In the genomic region with DNA sequence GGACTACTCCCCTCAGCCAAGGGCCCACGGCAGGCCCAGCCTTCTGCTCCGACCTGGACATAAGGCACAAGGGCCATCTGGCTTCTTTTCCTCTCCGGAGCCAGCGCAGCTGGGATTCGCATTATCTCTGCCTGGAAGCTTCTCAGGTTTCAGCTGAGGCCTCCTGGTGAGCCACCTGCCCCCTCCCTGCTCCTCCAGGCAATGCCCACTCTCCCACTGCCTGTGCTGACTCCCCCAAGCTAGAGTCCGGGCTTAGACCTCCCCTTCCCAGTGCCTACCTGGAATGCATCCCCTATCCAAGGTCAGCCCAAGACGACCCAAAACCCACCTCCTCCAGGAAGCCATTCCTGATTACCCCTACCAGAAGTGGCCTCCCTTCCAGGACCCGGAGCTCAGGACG, we compare ENCODE assay signal across 14 cellular contexts.
DNase-seq lines count a peak whose midpoint lies in the region; ATAC-seq and TF ChIP-seq lines count a peak whose summit lies in the region.
"Had no signal": no experiment of that assay in that cellular context is flagged by ENCODE, and none has a peak within 500 bp of the region (broad histone marks: within the 10 kb centered on the region; RNA-seq: fewer than 3 reads in every experiment).

No MANE protein-coding gene starts in this region.

- H3K4me1 Mint-ChIP-seq in T-helper 17 cell (peaks cover 13% of the 10 kb centered on the region), nephron progenitor cell (peaks cover 78% of the 10 kb centered on the region)

- H3K27ac Mint-ChIP-seq in T-helper 17 cell (no peak overlapping the region), nephron progenitor cell (peak overlapping the region; percentile 27)

- no peak for TF ChIP-seq CTCF in nephron progenitor cell (IDR thresholded peaks at IDR 0.05)

- no peaks in the 10 kb centered on the region for H3K9me3 ChIP-seq in T-helper 17 cell (ENCODE audit: control insufficient read depth, low read length, poor library complexity, severe bottlenecking)
- H3K9me3 ChIP-seq: heart right ventricle had no signal

- no peak for ATAC-seq in T-helper 17 cell
- no peak for ATAC-seq in HG03442 (IDR thresholded peaks at IDR 0.05; ENCODE audit: unreplicated experiment)

- DNase-seq in NCI-H1436 (lab: John Stamatoyannopoulos, UW) (peak; percentile 24), NCI-H1436 treated with DMSO at 0.1 percent for 48 hours (lab: John Stamatoyannopoulos, UW) (no peak), NCI-H2081 treated with DMSO at 0.1 percent for 48 hours (lab: John Stamatoyannopoulos, UW) (peak; percentile 12), T-helper 17 cell (no peak), nephron progenitor cell (peak; percentile 70), HT-29 (ENCODE audit: low spot score) (no peak)
- no peak for DNase-seq in activated CD4-positive, alpha-beta T cell treated with anti-CD3 and anti-CD28 coated beads, Interleukin-2, amount 50 U/mL, for 48 hours
- DNase-seq: activated naive CD4-positive, alpha-beta T cell treated with anti-CD3 and anti-CD28 coated beads, Interleukin-2, amount 50 U/mL, for 16 hours; effector CD8-positive, alpha-beta T cell; GF-D8; heart right ventricle; small intestine; stimulated activated CD8-positive, alpha-beta memory T cell treated with anti-CD3 and anti-CD28 coated beads, Interleukin-4, amount 100 ng/mL, for 48 hours had no signal

- H3K36me3 Mint-ChIP-seq in T-helper 17 cell (ENCODE audit: low read depth) (peaks cover 11% of the 10 kb centered on the region), nephron progenitor cell (ENCODE audit: low read depth) (no peaks in the 10 kb centered on the region)

- H3K4me3 Mint-ChIP-seq in T-helper 17 cell (peak overlapping the region; percentile 57), nephron progenitor cell (no peak overlapping the region)

- no peaks in the 10 kb centered on the region for H3K9me3 Mint-ChIP-seq in nephron progenitor cell

- no peaks in the 10 kb centered on the region for H3K27me3 Mint-ChIP-seq in T-helper 17 cell
- no peaks in the 10 kb centered on the region for H3K27me3 Mint-ChIP-seq in nephron progenitor cell (ENCODE audit: low read depth, poor library complexity)

Comparison
In these comparisons a context has a peak if more than half of its experiments do, and no peak if none do; other contexts are left out.
1. DNase-seq: peak in NCI-H1436 (single experiment), NCI-H2081 treated with DMSO at 0.1 percent for 48 hours (single experiment) and nephron progenitor cell (single experiment); none in NCI-H1436 treated with DMSO at 0.1 percent for 48 hours (single experiment), T-helper 17 cell (0 of 3), HT-29 (single experiment) and activated CD4-positive, alpha-beta T cell treated with anti-CD3 and anti-CD28 coated beads, Interleukin-2, amount 50 U/mL, for 48 hours (0 of 2).